39 cellular contexts compared by ENCODE assay signal in the genomic region with DNA sequence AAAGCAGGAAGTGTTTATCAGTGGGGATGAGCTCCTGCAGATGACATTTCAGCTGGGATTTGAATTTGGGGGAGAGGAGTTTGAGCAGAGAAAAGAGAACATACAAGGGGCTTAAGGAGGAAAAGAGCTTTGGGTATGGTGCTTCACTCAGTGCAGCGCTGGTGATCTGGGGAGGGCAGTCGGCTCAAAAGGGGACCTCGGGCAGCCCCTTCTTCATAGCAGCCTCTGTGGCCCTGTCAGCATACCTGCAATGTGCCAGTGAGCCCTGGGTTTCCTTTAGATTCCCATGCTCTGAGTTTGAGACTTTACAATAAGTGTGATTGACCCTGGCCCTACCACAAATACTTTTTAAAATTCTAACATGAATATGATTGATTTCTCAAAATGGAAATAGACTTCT. TPM values are rescaled to one million over a fixed set of nuclear protein-coding genes. Genes with fewer than 3 reads are reported as not detected.
"Had no signal": no experiment of that assay in that cellular context is flagged by ENCODE, and none has a peak within 500 bp of the region (broad histone marks: within the 10 kb centered on the region; RNA-seq: fewer than 3 reads in every experiment).

No MANE protein-coding gene starts in this region.

- H3K4me3 ChIP-seq: adrenal gland, ascending aorta, body of pancreas, breast epithelium, cardiac muscle cell had no signal

- H3K4me3 Mint-ChIP-seq: activated naive CD4-positive, alpha-beta T cell treated with anti-CD3 and anti-CD28 coated beads for 36 hours; activated naive CD4-positive, alpha-beta T cell treated with anti-CD3 and anti-CD28 coated beads, Interleukin-2, amount 10 ng/mL, durations not matched to agents 7 days and 5 days; activated naive CD4-positive, alpha-beta T cell treated with anti-CD3 and anti-CD28 coated beads, Interleukin-2, amount 50 U/mL, for 24 hours; activated naive CD8-positive, alpha-beta T cell; activated naive CD8-positive, alpha-beta T cell treated with anti-CD3 and anti-CD28 coated beads, Interleukin-2, amount 50 U/mL, for 24 hours; activated T-cell treated with anti-CD3 and anti-CD28 coated beads, Interleukin-2, amount 50 U/mL, for 24 hours; activated T-cell treated with anti-CD3 and anti-CD28 coated beads, Interleukin-2, amount 50 U/mL, for 4 hours; activated T-cell treated with anti-CD3 and anti-CD28 coated beads, Interleukin-2, amount 50 U/mL, for 72 hours; activated T-helper 1 cell treated with anti-CD3 and anti-CD28 coated beads, Interleukin-12 subunit alpha, Interleukin-12 subunit beta, Interleukin-2, Interleukin-4 antibody, amounts not matched to agents 30 ng/mL and 10 ng/mL and 1 ng/mL, durations not matched to agents 14 hours and 24 hours and 36 hours; activated T-helper 17 cell treated with anti-CD3 and anti-CD28 coated beads, Interleukin-2, amount 50 U/mL, for 72 hours; brain; central memory CD8-positive, alpha-beta T cell had no signal

- H3K27ac ChIP-seq: adrenal gland, ascending aorta, body of pancreas, brain microvascular endothelial cell, breast epithelium, cardiac muscle cell had no signal

- H3K4me1 Mint-ChIP-seq: activated naive CD4-positive, alpha-beta T cell treated with anti-CD3 and anti-CD28 coated beads, Interleukin-2, amount 10 ng/mL, durations not matched to agents 7 days and 5 days; activated naive CD4-positive, alpha-beta T cell treated with anti-CD3 and anti-CD28 coated beads, Interleukin-2, amount 50 U/mL, for 24 hours; activated naive CD8-positive, alpha-beta T cell treated with anti-CD3 and anti-CD28 coated beads, Interleukin-2, amount 50 U/mL, for 24 hours had no signal

- H3K9me3 ChIP-seq: adrenal gland, ascending aorta, body of pancreas, breast epithelium had no signal

- H3K36me3 ChIP-seq: cardiac muscle cell had no signal

- H3K4me1 ChIP-seq: adrenal gland, ascending aorta, body of pancreas, breast epithelium had no signal

- H3K27ac Mint-ChIP-seq: activated naive CD4-positive, alpha-beta T cell treated with anti-CD3 and anti-CD28 coated beads for 36 hours; activated naive CD4-positive, alpha-beta T cell treated with anti-CD3 and anti-CD28 coated beads, Interleukin-2, amount 10 ng/mL, durations not matched to agents 7 days and 5 days; activated naive CD4-positive, alpha-beta T cell treated with anti-CD3 and anti-CD28 coated beads, Interleukin-2, amount 50 U/mL, for 24 hours; activated naive CD4-positive, alpha-beta T cell treated with anti-CD3 and anti-CD28 coated beads, Interleukin-2, amount 50 U/mL, for 72 hours; activated naive CD8-positive, alpha-beta T cell; activated naive CD8-positive, alpha-beta T cell treated with anti-CD3 and anti-CD28 coated beads, Interleukin-2, amount 50 U/mL, for 24 hours; activated T-cell treated with anti-CD3 and anti-CD28 coated beads, Interleukin-2, amount 50 U/mL, for 24 hours; activated T-cell treated with anti-CD3 and anti-CD28 coated beads, Interleukin-2, amount 50 U/mL, for 72 hours; activated T-helper 1 cell treated with anti-CD3 and anti-CD28 coated beads, Interleukin-12 subunit alpha, Interleukin-12 subunit beta, Interleukin-2, Interleukin-4 antibody, amounts not matched to agents 30 ng/mL and 10 ng/mL and 1 ng/mL, durations not matched to agents 14 hours and 24 hours and 36 hours; activated T-helper 17 cell treated with anti-CD3 and anti-CD28 coated beads, Interleukin-2, amount 50 U/mL, for 72 hours; activated T-helper 2 cell treated with anti-CD3 and anti-CD28 coated beads, Interferon-gamma antibody, Interleukin-2, Interleukin-4, amounts not matched to agents 10 μg/mL and 5 μg/mL and 100 μg/mL, durations not matched to agents 14 hours and 24 hours and 36 hours; brain had no signal

- H3K27me3 ChIP-seq: adrenal gland, ascending aorta, body of pancreas, brain microvascular endothelial cell, breast epithelium, cardiac muscle cell had no signal

- DNase-seq: activated effector memory CD4-positive, alpha-beta T cell treated with anti-CD3 and anti-CD28 coated beads, Interleukin-2, amount 50 U/mL, for 16 hours; activated effector memory CD4-positive, alpha-beta T cell treated with Interleukin-2 at 50 U/mL for 16 hours; activated gamma-delta T cell; activated gamma-delta T cell treated with Interleukin-2 at 50 U/mL for 16 hours; activated naive CD4-positive, alpha-beta T cell; activated naive CD4-positive, alpha-beta T cell treated with anti-CD3 and anti-CD28 coated beads for 36 hours; activated naive CD4-positive, alpha-beta T cell treated with anti-CD3 and anti-CD28 coated beads, Interleukin-2, amount 10 ng/mL, durations not matched to agents 7 days and 5 days; activated naive CD4-positive, alpha-beta T cell treated with anti-CD3 and anti-CD28 coated beads, Interleukin-2, amount 50 U/mL, for 16 hours; activated naive CD4-positive, alpha-beta T cell treated with Interleukin-2 at 50 U/mL for 16 hours; activated naive CD8-positive, alpha-beta T cell treated with anti-CD3 and anti-CD28 coated beads, Interleukin-2, amount 50 U/mL, for 24 hours; activated T-cell treated with anti-CD3 and anti-CD28 coated beads for 4 hours; activated T-cell treated with anti-CD3 and anti-CD28 coated beads, Interleukin-2, amount 50 U/mL, for 1 hour; activated T-cell treated with anti-CD3 and anti-CD28 coated beads, Interleukin-2, amount 50 U/mL, for 24 hours; activated T-cell treated with anti-CD3 and anti-CD28 coated beads, Interleukin-2, amount 50 U/mL, for 4 hours; activated T-cell treated with anti-CD3 and anti-CD28 coated beads, Interleukin-2, amount 50 U/mL, for 48 hours; activated T-cell treated with anti-CD3 and anti-CD28 coated beads, Interleukin-2, amount 50 U/mL, for 72 hours; adrenal gland; amniotic stem cell; amygdala; anterior cingulate cortex; aorta; body of pancreas; brain microvascular endothelial cell; caudate nucleus; central memory CD4-positive, alpha-beta T cell; cerebellar nuclear complex had no signal

- H3K27me3 Mint-ChIP-seq: activated naive CD4-positive, alpha-beta T cell treated with anti-CD3 and anti-CD28 coated beads, Interleukin-2, amount 10 ng/mL, durations not matched to agents 7 days and 5 days; activated naive CD4-positive, alpha-beta T cell treated with anti-CD3 and anti-CD28 coated beads, Interleukin-2, amount 50 U/mL, for 24 hours; activated naive CD8-positive, alpha-beta T cell; activated naive CD8-positive, alpha-beta T cell treated with anti-CD3 and anti-CD28 coated beads, Interleukin-2, amount 50 U/mL, for 24 hours; activated T-cell treated with anti-CD3 and anti-CD28 coated beads, Interleukin-2, amount 50 U/mL, for 24 hours; activated T-helper 17 cell treated with anti-CD3 and anti-CD28 coated beads, Interleukin-2, amount 50 U/mL, for 72 hours; brain; central memory CD8-positive, alpha-beta T cell had no signal

- H3K9me3 Mint-ChIP-seq: activated naive CD4-positive, alpha-beta T cell treated with anti-CD3 and anti-CD28 coated beads for 36 hours; activated naive CD4-positive, alpha-beta T cell treated with anti-CD3 and anti-CD28 coated beads, Interleukin-2, amount 10 ng/mL, durations not matched to agents 7 days and 5 days; activated naive CD4-positive, alpha-beta T cell treated with anti-CD3 and anti-CD28 coated beads, Interleukin-2, amount 50 U/mL, for 24 hours; activated naive CD4-positive, alpha-beta T cell treated with anti-CD3 and anti-CD28 coated beads, Interleukin-2, amount 50 U/mL, for 72 hours; activated naive CD8-positive, alpha-beta T cell treated with anti-CD3 and anti-CD28 coated beads, Interleukin-2, amount 50 U/mL, for 24 hours; activated T-cell treated with anti-CD3 and anti-CD28 coated beads, Interleukin-2, amount 50 U/mL, for 24 hours; activated T-cell treated with anti-CD3 and anti-CD28 coated beads, Interleukin-2, amount 50 U/mL, for 4 hours; activated T-cell treated with anti-CD3 and anti-CD28 coated beads, Interleukin-2, amount 50 U/mL, for 72 hours; activated T-helper 1 cell treated with anti-CD3 and anti-CD28 coated beads, Interleukin-12 subunit alpha, Interleukin-12 subunit beta, Interleukin-2, Interleukin-4 antibody, amounts not matched to agents 30 ng/mL and 10 ng/mL and 1 ng/mL, durations not matched to agents 14 hours and 24 hours and 36 hours; activated T-helper 17 cell treated with anti-CD3 and anti-CD28 coated beads, Interleukin-2, amount 50 U/mL, for 72 hours; activated T-helper 2 cell treated with anti-CD3 and anti-CD28 coated beads, Interferon-gamma antibody, Interleukin-2, Interleukin-4, amounts not matched to agents 10 μg/mL and 5 μg/mL and 100 μg/mL, durations not matched to agents 14 hours and 24 hours and 36 hours; brain; central memory CD8-positive, alpha-beta T cell had no signal

- ATAC-seq: activated naive CD8-positive, alpha-beta T cell treated with anti-CD3 and anti-CD28 coated beads, Interleukin-2, amount 50 U/mL, for 24 hours; activated T-cell treated with anti-CD3 and anti-CD28 coated beads, Interleukin-2, amount 50 U/mL, for 4 hours; activated T-cell treated with anti-CD3 and anti-CD28 coated beads, Interleukin-2, amount 50 U/mL, for 72 hours; activated T-helper 17 cell treated with anti-CD3 and anti-CD28 coated beads, Interleukin-2, amount 50 U/mL, for 72 hours; body of pancreas had no signal

RNA-seq across cellular contexts. Expression of a gene that starts 40.2 kb away (rescaled TPM):
- total RNA-seq: activated naive CD4-positive, alpha-beta T cell treated with anti-CD3 and anti-CD28 coated beads for 36 hours; activated naive CD4-positive, alpha-beta T cell treated with anti-CD3 and anti-CD28 coated beads, Interleukin-2, amount 50 U/mL, for 72 hours; activated T-cell treated with anti-CD3 and anti-CD28 coated beads, Interleukin-2, amount 50 U/mL, for 4 hours; activated T-cell treated with anti-CD3 and anti-CD28 coated beads, Interleukin-2, amount 50 U/mL, for 72 hours; activated T-helper 1 cell treated with anti-CD3 and anti-CD28 coated beads, Interleukin-12 subunit alpha, Interleukin-12 subunit beta, Interleukin-2, Interleukin-4 antibody, amounts not matched to agents 30 ng/mL and 10 ng/mL and 1 ng/mL, durations not matched to agents 14 hours and 24 hours and 36 hours; activated T-helper 17 cell treated with anti-CD3 and anti-CD28 coated beads, Interleukin-2, amount 50 U/mL, for 72 hours; activated T-helper 2 cell treated with anti-CD3 and anti-CD28 coated beads, Interferon-gamma antibody, Interleukin-2, Interleukin-4, amounts not matched to agents 10 μg/mL and 5 μg/mL and 100 μg/mL, durations not matched to agents 14 hours and 24 hours and 36 hours; ascending aorta; astrocyte; bronchial epithelial cell; cardiac muscle cell had no signal
- polyA plus RNA-seq: cardiac muscle cell had no signal
